24 cellular contexts compared by ENCODE assay signal in genomic region chr11:68994891-68995280, GRCh38. TPM values are rescaled to one million over a fixed set of nuclear protein-coding genes. Genes with fewer than 3 reads are reported as not detected.
DNase-seq lines count a peak whose midpoint lies in the region; TF ChIP-seq lines count a peak whose summit lies in the region.
"Had no signal": no experiment of that assay in that cellular context is flagged by ENCODE, and none has a peak within 500 bp of the region (broad histone marks: within the 10 kb centered on the region; RNA-seq: fewer than 3 reads in every experiment).

No MANE protein-coding gene starts in this region.

- intact Hi-C loops in activated naive CD4-positive, alpha-beta T cell treated with anti-CD3 and anti-CD28 coated beads for 36 hours (cut with micrococcal nuclease) = no loop called here

- H3K27ac Mint-ChIP-seq in activated naive CD4-positive, alpha-beta T cell treated with anti-CD3 and anti-CD28 coated beads for 36 hours = no peak overlapping the region
- H3K27ac Mint-ChIP-seq: CD14-positive monocyte; CD4-positive, alpha-beta memory T cell had no signal

- H3K4me3 Mint-ChIP-seq in activated naive CD4-positive, alpha-beta T cell treated with anti-CD3 and anti-CD28 coated beads for 36 hours = no peak overlapping the region
- H3K4me3 Mint-ChIP-seq: CD14-positive monocyte; CD4-positive, CD25-positive, alpha-beta regulatory T cell; CD8-positive, alpha-beta memory T cell had no signal

- H3K4me1 Mint-ChIP-seq in activated naive CD4-positive, alpha-beta T cell treated with anti-CD3 and anti-CD28 coated beads for 36 hours (ENCODE audit: low read depth) = no peaks in the 10 kb centered on the region

- no peaks in the 10 kb centered on the region for H3K36me3 Mint-ChIP-seq in activated naive CD4-positive, alpha-beta T cell treated with anti-CD3 and anti-CD28 coated beads for 36 hours (ENCODE audit: low read depth)
- H3K36me3 Mint-ChIP-seq: CD14-positive monocyte; CD4-positive, alpha-beta memory T cell; CD4-positive, CD25-positive, alpha-beta regulatory T cell; CD8-positive, alpha-beta memory T cell had no signal

- no peaks in the 10 kb centered on the region for H3K36me3 ChIP-seq in osteoblast (ENCODE audit: insufficient read depth, low read length)
- H3K36me3 ChIP-seq: BE2C, BLaER1 had no signal

- H3K27me3 ChIP-seq in osteoblast (ENCODE audit: insufficient read depth, low read length) = peaks cover 21% of the 10 kb centered on the region
- H3K27me3 ChIP-seq: BE2C, BLaER1 had no signal

- H3K9me3 Mint-ChIP-seq in activated naive CD4-positive, alpha-beta T cell treated with anti-CD3 and anti-CD28 coated beads for 36 hours = no peaks in the 10 kb centered on the region
- H3K9me3 Mint-ChIP-seq: CD4-positive, alpha-beta memory T cell; CD4-positive, CD25-positive, alpha-beta regulatory T cell; CD8-positive, alpha-beta memory T cell had no signal

- peaks cover 13% of the 10 kb centered on the region for H3K4me1 ChIP-seq in osteoblast (ENCODE audit: insufficient read depth, low read length)

- CTCF ChIA-PET in activated naive CD4-positive, alpha-beta T cell treated with anti-CD3 and anti-CD28 coated beads for 36 hours (lab: Charles Lee) = no interaction called here

- peak overlapping the region; percentile 50 for H3K4me2 ChIP-seq in osteoblast (ENCODE audit: insufficient read depth, low read length)
- H3K4me2 ChIP-seq: BLaER1 had no signal

- no peaks in the 10 kb centered on the region for H4K20me1 ChIP-seq in osteoblast (ENCODE audit: insufficient read depth, low read length)
- H4K20me1 ChIP-seq: BLaER1 had no signal

- no peak for TF ChIP-seq CTCF in osteoblast (IDR thresholded peaks at IDR 0.05; ENCODE audit: extremely low read depth, low read depth, low read length)

- DNase-seq in iPS-NIHi7 (ENCODE audit: extremely low spot score) = peak; percentile 2
- peak; percentile 88 for DNase-seq in osteoblast (ENCODE audit: insufficient read length, low spot score, missing footprints)
- no peak for DNase-seq in AG08395 (ENCODE audit: low spot score)
- DNase-seq in activated naive CD4-positive, alpha-beta T cell treated with anti-CD3 and anti-CD28 coated beads for 36 hours = no peak
- DNase-seq in activated CD8-positive, alpha-beta memory T cell treated with anti-CD3 and anti-CD28 coated beads for 24 hours = no peak
- DNase-seq: 8988T; BE2C; C1 segment of cervical spinal cord; CD4-positive, alpha-beta memory T cell; CD4-positive, CD25-positive, alpha-beta regulatory T cell; CD8-positive, alpha-beta memory T cell; COR-L47; DMS 273 treated with DMSO at 0.1 percent for 48 hours; DMS153; DMS53; DMS79; DND-41; EL; GDM1 had no signal

- no peaks in the 10 kb centered on the region for H3K79me2 ChIP-seq in osteoblast (ENCODE audit: insufficient read depth, low read length)

- no peak overlapping the region for H3K27ac ChIP-seq in osteoblast (ENCODE audit: low read depth, low read length)
- H3K27ac ChIP-seq: BLaER1 had no signal

- H3K27me3 Mint-ChIP-seq in activated naive CD4-positive, alpha-beta T cell treated with anti-CD3 and anti-CD28 coated beads for 36 hours (ENCODE audit: low read depth) = peaks cover 9% of the 10 kb centered on the region

- peak overlapping the region; percentile 28 for H3K4me3 ChIP-seq in osteoblast (ENCODE audit: insufficient read depth, low read length)
- H3K4me3 ChIP-seq: BLaER1, GM12878 had no signal

- H2AFZ ChIP-seq in osteoblast (ENCODE audit: low read length) = no peak overlapping the region

- H3K9me3 ChIP-seq in osteoblast (ENCODE audit: low read depth, low read length) = no peaks in the 10 kb centered on the region
- H3K9me3 ChIP-seq: BE2C, BLaER1 had no signal

RNA-seq across cellular contexts. Expression of gene MRGPRD, which starts 14.1 kb away (rescaled TPM):
- not detected in 2 replicates for total RNA-seq in osteoblast
- total RNA-seq in activated naive CD4-positive, alpha-beta T cell treated with anti-CD3 and anti-CD28 coated beads for 36 hours = not detected
- total RNA-seq: CD4-positive, alpha-beta memory T cell; CD4-positive, CD25-positive, alpha-beta regulatory T cell; CD8-positive, alpha-beta memory T cell; Daoy; G401; GM12878 had no signal

RNA-seq across cellular contexts. Expression of gene MRGPRF, which starts 18.2 kb away (rescaled TPM):
- total RNA-seq in osteoblast = 39.4 and 41.5 TPM in 2 replicates
- total RNA-seq in activated naive CD4-positive, alpha-beta T cell treated with anti-CD3 and anti-CD28 coated beads for 36 hours = not detected
- total RNA-seq: CD4-positive, alpha-beta memory T cell; CD4-positive, CD25-positive, alpha-beta regulatory T cell; CD8-positive, alpha-beta memory T cell; Daoy; G401; GM12878 had no signal

RNA-seq across cellular contexts. Expression of gene TPCN2, which starts 53.8 kb away (rescaled TPM):
- total RNA-seq in osteoblast = 14.1 and 17.4 TPM in 2 replicates
- 1 to 10 TPM; 7.0 to 8.0 TPM for total RNA-seq in activated naive CD4-positive, alpha-beta T cell treated with anti-CD3 and anti-CD28 coated beads for 36 hours

Comparison
In these comparisons a context has a peak if more than half of its experiments do, and no peak if none do; other contexts are left out.
1. DNase-seq: peak in iPS-NIHi7 (single experiment) and osteoblast (single experiment); none in AG08395 (single experiment), activated naive CD4-positive, alpha-beta T cell treated with anti-CD3 and anti-CD28 coated beads for 36 hours (single experiment) and activated CD8-positive, alpha-beta memory T cell treated with anti-CD3 and anti-CD28 coated beads for 24 hours (single experiment).
2. RNA of gene MRGPRF, which starts 18.2 kb away (total RNA-seq): 39.4 to 41.5 TPM in osteoblast; not detected in activated naive CD4-positive, alpha-beta T cell treated with anti-CD3 and anti-CD28 coated beads for 36 hours; every median in the first group is over 10 times any median in the second.